Comparison of ENCODE assay signal across 15 cellular contexts in genomic region chr6:80174931-80175572, GRCh38.
DNase-seq lines count a peak whose midpoint lies in the region; ATAC-seq lines count a peak whose summit lies in the region.
"Had no signal": no experiment of that assay in that cellular context is flagged by ENCODE, and none has a peak within 500 bp of the region (broad histone marks: within the 10 kb centered on the region; RNA-seq: fewer than 3 reads in every experiment).

No MANE protein-coding gene starts in this region.

- H3K79me2 ChIP-seq in ACC112 (ENCODE audit: control insufficient read depth, insufficient read depth, low read length, unreplicated experiment), result no peaks in the 10 kb centered on the region

- DNase-seq in HS-5 (ENCODE audit: low read depth) (peak; percentile 69), amniotic epithelial cell (ENCODE audit: low read depth) (peak; percentile 91)
- DNase-seq in stimulated activated CD4-positive, alpha-beta T cell treated with anti-CD3 and anti-CD28 coated beads, Interleukin-15, amount 100 ng/mL, for 24 hours, result no peak
- no peak for DNase-seq in stimulated activated CD8-positive, alpha-beta memory T cell treated with anti-CD3 and anti-CD28 coated beads, Interleukin-4, amount 100 ng/mL, for 48 hours
- DNase-seq: ACHN; activated CD4-positive, alpha-beta T cell treated with anti-CD3 and anti-CD28 coated beads, Interleukin-2, amount 50 U/mL, for 48 hours; activated naive CD4-positive, alpha-beta T cell treated with Interleukin-2 at 50 U/mL for 16 hours; NCI-H446; retina; SW 1271 had no signal

- peak overlapping the region; percentile 54 for H3K27ac ChIP-seq in ACC112 (ENCODE audit: low read depth, low read length)

- ATAC-seq in GM19463 (IDR thresholded peaks at IDR 0.05; ENCODE audit: unreplicated experiment) (peak; percentile 53), HG02763 (IDR thresholded peaks at IDR 0.05; ENCODE audit: unreplicated experiment) (no peak), HG03565 (IDR thresholded peaks at IDR 0.05; ENCODE audit: unreplicated experiment) (no peak)
- ATAC-seq: K562 had no signal

- no peaks in the 10 kb centered on the region for H3K27me3 ChIP-seq in ACC112 (ENCODE audit: insufficient read depth, low read length)

- peaks cover 20% of the 10 kb centered on the region for H3K4me1 ChIP-seq in ACC112 (ENCODE audit: control insufficient read depth, insufficient read depth, low read length, unreplicated experiment)

- H3K4me3 ChIP-seq in ACC112 (ENCODE audit: low read depth, low read length), result no peak overlapping the region
- H3K4me3 ChIP-seq: K562 had no signal

- peaks cover 3% of the 10 kb centered on the region; the same call in 1 of the 2 replicates for H3K36me3 ChIP-seq in ACC112 (ENCODE audit: insufficient read depth, low read length)

- peak overlapping the region; percentile 31 for H2AFZ ChIP-seq in ACC112 (ENCODE audit: low read length, unreplicated experiment)

Comparison
In these comparisons a context has a peak if more than half of its experiments do, and no peak if none do; other contexts are left out.
1. DNase-seq: peak in HS-5 (single experiment) and amniotic epithelial cell (single experiment); none in stimulated activated CD4-positive, alpha-beta T cell treated with anti-CD3 and anti-CD28 coated beads, Interleukin-15, amount 100 ng/mL, for 24 hours (single experiment) and stimulated activated CD8-positive, alpha-beta memory T cell treated with anti-CD3 and anti-CD28 coated beads, Interleukin-4, amount 100 ng/mL, for 48 hours (single experiment).